In the genomic region with DNA sequence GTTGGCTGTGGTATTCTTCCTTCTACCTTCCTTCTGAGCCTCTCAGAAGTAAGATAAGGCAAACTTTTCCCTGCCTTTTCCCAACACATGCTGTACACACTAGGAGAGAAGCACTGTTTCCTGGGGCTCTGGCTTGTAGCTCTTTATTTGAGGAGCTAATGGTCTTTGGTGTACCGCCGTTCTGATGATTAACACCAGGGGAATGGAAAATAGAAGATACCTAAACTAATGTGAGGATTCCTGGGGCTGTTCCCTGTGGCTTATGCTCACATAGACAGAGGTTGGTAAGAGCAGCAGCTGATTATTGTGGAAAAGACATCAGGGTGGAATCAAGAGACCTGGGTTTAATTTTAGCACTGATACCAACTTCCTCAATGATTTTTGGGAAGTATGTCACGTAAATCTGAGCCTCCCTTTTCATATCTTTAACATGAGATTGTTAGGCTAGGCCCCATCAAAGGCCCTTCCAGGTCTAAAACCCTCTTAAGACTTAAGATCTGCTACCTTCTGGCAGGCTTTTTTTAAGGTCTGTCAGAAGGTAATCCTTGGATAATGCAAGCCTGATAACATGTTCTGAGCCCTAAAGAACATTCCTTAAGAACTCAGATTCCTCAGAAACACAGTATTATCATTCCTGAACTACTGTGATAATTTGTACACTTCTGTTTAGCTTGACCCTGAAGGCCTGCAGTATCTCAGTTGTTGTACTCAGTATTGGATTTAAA, we compare ENCODE assay signal across 17 cellular contexts. TPM values are rescaled to one million over a fixed set of nuclear protein-coding genes. Genes with fewer than 3 reads are reported as not detected.
"Had no signal": no experiment of that assay in that cellular context is flagged by ENCODE, and none has a peak within 500 bp of the region (broad histone marks: within the 10 kb centered on the region; RNA-seq: fewer than 3 reads in every experiment).

No MANE protein-coding gene starts in this region.

- H3K36me3 ChIP-seq: gastrocnemius medialis, neutrophil, transverse colon, vagina had no signal

- H3K4me1 ChIP-seq: gastrocnemius medialis, heart left ventricle, transverse colon, vagina had no signal

- FAIRE-seq: islet of Langerhans had no signal

- H3K27ac Mint-ChIP-seq: naive thymus-derived CD4-positive, alpha-beta T cell had no signal

- H3K27me3 Mint-ChIP-seq: naive thymus-derived CD4-positive, alpha-beta T cell had no signal

- ATAC-seq: gastrocnemius medialis; heart left ventricle; naive thymus-derived CD4-positive, alpha-beta T cell had no signal

- H3K27me3 ChIP-seq: gastrocnemius medialis, heart left ventricle, neutrophil, transverse colon, vagina had no signal

- H3K4me3 Mint-ChIP-seq: naive thymus-derived CD4-positive, alpha-beta T cell had no signal

- H3K27ac ChIP-seq: gastrocnemius medialis, heart left ventricle, neutrophil, transverse colon, vagina had no signal

- H3K4me3 ChIP-seq: gastrocnemius medialis, heart left ventricle, lung, transverse colon, vagina had no signal

- H3K4me1 Mint-ChIP-seq: naive thymus-derived CD4-positive, alpha-beta T cell had no signal

- H3K9me3 Mint-ChIP-seq: naive thymus-derived CD4-positive, alpha-beta T cell had no signal

- DNase-seq: activated CD4-positive, CD25-positive, alpha-beta regulatory T cell treated with anti-CD3 and anti-CD28 coated beads, Interleukin-2, amount 50 U/mL, for 72 hours; activated naive CD4-positive, alpha-beta T cell; aorta; dermis blood vessel endothelial cell; gastrocnemius medialis; heart left ventricle; naive thymus-derived CD4-positive, alpha-beta T cell; retina; stimulated activated CD4-positive, alpha-beta T cell treated with anti-CD3 and anti-CD28 coated beads, Interleukin-15, amount 100 ng/mL, for 24 hours; stimulated activated CD4-positive, alpha-beta T cell treated with anti-CD3 and anti-CD28 coated beads, Interleukin-4, amount 100 ng/mL, for 1 hour; stimulated activated naive CD4-positive, alpha-beta T cell; substantia nigra; transverse colon had no signal

- H3K9me3 ChIP-seq: gastrocnemius medialis, heart left ventricle, neutrophil, transverse colon, vagina had no signal

RNA-seq across cellular contexts. Expression of a gene that starts 38.5 kb away (rescaled TPM):
- polyA plus RNA-seq: naive thymus-derived CD4-positive, alpha-beta T cell had no signal
